Comparison of ENCODE assay signal across 5 cellular contexts in the genomic region with DNA sequence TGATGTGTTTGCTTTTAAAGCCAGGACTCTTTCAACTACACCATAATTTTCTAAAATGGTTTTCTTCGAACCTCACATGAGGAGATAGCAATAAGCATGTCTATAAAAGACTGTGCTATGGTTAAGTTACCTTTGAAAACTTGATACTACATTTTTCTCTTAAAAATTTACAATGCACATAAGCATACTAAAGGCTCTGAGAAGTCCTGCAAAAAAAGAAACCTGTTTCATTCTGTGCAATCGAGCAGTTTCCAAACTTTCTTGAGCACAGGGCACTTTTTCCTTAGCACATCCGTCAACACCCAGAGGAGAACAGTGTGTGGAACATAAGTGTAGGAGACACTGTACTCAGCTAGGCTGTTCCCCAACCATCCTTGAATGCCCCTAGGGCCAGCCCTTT.
"Had no signal": no experiment of that assay in that cellular context is flagged by ENCODE, and none has a peak within 500 bp of the region (broad histone marks: within the 10 kb centered on the region; RNA-seq: fewer than 3 reads in every experiment).

No MANE protein-coding gene starts in this region.

- H3K4me1 Mint-ChIP-seq: GM23338, H9 had no signal

- H3K27ac ChIP-seq: HL-60 had no signal

- H3K4me3 ChIP-seq: GM23338 had no signal

- H2AFZ ChIP-seq: GM23338 had no signal

- H3K27ac Mint-ChIP-seq: GM23338, H9, HFFc6 had no signal

- H3K9me3 Mint-ChIP-seq: GM23338, H9, HFFc6 had no signal

- H3K4me3 Mint-ChIP-seq: GM23338, H9, HFFc6 had no signal

- H3K4me2 ChIP-seq: GM23338 had no signal

- DNase-seq: H9, HFFc6, KBM-7 had no signal
